In the genomic region with DNA sequence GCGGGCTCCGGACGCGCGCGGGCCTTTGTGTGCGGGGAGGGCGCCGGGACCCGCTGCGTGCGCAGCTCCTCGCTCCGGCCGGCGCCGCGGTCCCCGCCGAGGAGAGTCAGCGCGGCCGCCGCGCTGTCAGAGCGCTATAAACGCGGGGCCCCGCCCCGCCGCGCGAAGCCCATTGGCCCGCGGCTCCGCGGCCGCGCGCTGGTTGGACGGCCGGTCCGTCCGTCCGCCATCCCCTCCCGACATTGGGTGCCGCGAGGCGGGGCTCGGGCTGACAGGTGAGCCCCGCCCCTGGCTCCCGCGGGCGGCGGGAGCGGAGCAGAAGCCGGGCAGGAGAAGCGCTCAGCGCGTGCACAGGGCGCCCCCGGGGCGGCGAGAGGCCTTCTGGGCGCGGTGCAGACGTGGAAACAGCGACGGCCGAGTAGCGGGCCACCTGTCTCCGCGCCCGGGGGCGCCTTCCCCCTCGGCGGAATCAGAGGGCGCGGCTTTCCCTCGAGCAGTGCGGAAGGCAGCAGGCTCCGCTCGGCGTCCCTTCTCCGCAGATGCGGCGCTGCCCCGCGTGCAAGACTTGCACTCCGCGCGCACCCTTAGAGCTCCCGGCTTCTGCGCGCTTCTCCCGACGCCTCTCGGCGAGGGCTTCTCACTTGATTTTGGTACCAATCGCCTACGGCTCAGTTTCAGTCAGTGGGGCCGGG, we compare ENCODE assay signal across 8 cellular contexts. TPM values are rescaled to one million over a fixed set of nuclear protein-coding genes. Genes with fewer than 3 reads are reported as not detected.
A peak's percentile ranks its signal among the peaks of the same experiment; 100 is the strongest.
DNase-seq lines count a peak whose midpoint lies in the region; ATAC-seq and TF ChIP-seq lines count a peak whose summit lies in the region.

A gene with protein sequence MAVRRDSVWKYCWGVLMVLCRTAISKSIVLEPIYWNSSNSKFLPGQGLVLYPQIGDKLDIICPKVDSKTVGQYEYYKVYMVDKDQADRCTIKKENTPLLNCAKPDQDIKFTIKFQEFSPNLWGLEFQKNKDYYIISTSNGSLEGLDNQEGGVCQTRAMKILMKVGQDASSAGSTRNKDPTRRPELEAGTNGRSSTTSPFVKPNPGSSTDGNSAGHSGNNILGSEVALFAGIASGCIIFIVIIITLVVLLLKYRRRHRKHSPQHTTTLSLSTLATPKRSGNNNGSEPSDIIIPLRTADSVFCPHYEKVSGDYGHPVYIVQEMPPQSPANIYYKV (minus strand): TSS at position 111 of the 692 bp plus-strand sequence. CDS start 698 bp downstream, outside the sequence.

- H3K4me1 ChIP-seq in upper lobe of right lung: peaks cover 10% of the 10 kb centered on the region

- no peaks in the 10 kb centered on the region for H3K27me3 ChIP-seq in upper lobe of right lung

- intact Hi-C loops in left cardiac atrium (cut with DNase I): loop anchor here (2.0 to 10.0 kb wide), 4 partner anchors 85 to 1961 kb away; no protein-coding TSS in a partner anchor
- intact Hi-C loops in upper lobe of right lung (cut with DNase I): no loop called here

- H3K36me3 Mint-ChIP-seq in progenitor cell of endocrine pancreas (ENCODE audit: insufficient read depth): peaks cover 1% of the 10 kb centered on the region

- peak within 1 kb of the TSS; percentile 94 for H3K27ac Mint-ChIP-seq in progenitor cell of endocrine pancreas

- H3K9me3 Mint-ChIP-seq in progenitor cell of endocrine pancreas (ENCODE audit: low read depth): no peaks in the 10 kb centered on the region

- H3K36me3 ChIP-seq in upper lobe of right lung: no peaks in the 10 kb centered on the region

- H3K4me3 ChIP-seq in upper lobe of right lung: peak within 1 kb of the TSS; percentile 62

- peak; percentile 95 for DNase-seq in NCI-H1092 treated with DMSO at 0.1 percent for 48 hours (lab: John Stamatoyannopoulos, UW)
- DNase-seq in T-helper 1 cell: peak; percentile 72 to 91 (median 76)
- DNase-seq in amniotic stem cell (lab: John Stamatoyannopoulos, UW): peak; percentile 62
- peak; percentile 91 for DNase-seq in left cardiac atrium
- DNase-seq in progenitor cell of endocrine pancreas (ENCODE audit: low spot score, unreplicated experiment): peak; percentile 88
- DNase-seq in upper lobe of right lung: peak; percentile 96

- peak; percentile 99 for ATAC-seq in HG02610 (IDR thresholded peaks at IDR 0.05; ENCODE audit: unreplicated experiment)
- peak; percentile 94 to 95 for ATAC-seq in left cardiac atrium
- peak; percentile 95 for ATAC-seq in upper lobe of right lung

- TF ChIP-seq CTCF in GM12874 (IDR thresholded peaks at IDR 0.05; ENCODE audit: insufficient read depth, low read depth, low read length): peak; percentile 48
- no peak for TF ChIP-seq CTCF in progenitor cell of endocrine pancreas (IDR thresholded peaks at IDR 0.05; ENCODE audit: unreplicated experiment)
- TF ChIP-seq CTCF in upper lobe of right lung (IDR thresholded peaks at IDR 0.05): no peak

- H3K9me3 ChIP-seq in upper lobe of right lung: no peaks in the 10 kb centered on the region

- peaks cover 26% of the 10 kb centered on the region for H3K4me1 Mint-ChIP-seq in progenitor cell of endocrine pancreas (ENCODE audit: low read depth)

- peak within 1 kb of the TSS; percentile 90 for H3K4me3 Mint-ChIP-seq in progenitor cell of endocrine pancreas (ENCODE audit: low read depth)

- no peaks in the 10 kb centered on the region for H3K27me3 Mint-ChIP-seq in progenitor cell of endocrine pancreas

- peak within 1 kb of the TSS; percentile 85 for H3K27ac ChIP-seq in upper lobe of right lung

RNA-seq across cellular contexts. Expression of the gene that starts here (rescaled TPM):
- total RNA-seq in left cardiac atrium (10 to 100 TPM in 1 of 2 donors, 1 to 10 TPM in 1; 9.5 to 14.8 TPM), progenitor cell of endocrine pancreas (44.2 and 50.8 TPM in 2 replicates), upper lobe of right lung (55.1 TPM)

Comparison
In these comparisons a context has a peak if more than half of its experiments do, and no peak if none do; other contexts are left out.
1. Peak in every context shown above with its lines: DNase-seq, ATAC-seq, H3K4me3 ChIP-seq and H3K27ac ChIP-seq.